In the genomic region with DNA sequence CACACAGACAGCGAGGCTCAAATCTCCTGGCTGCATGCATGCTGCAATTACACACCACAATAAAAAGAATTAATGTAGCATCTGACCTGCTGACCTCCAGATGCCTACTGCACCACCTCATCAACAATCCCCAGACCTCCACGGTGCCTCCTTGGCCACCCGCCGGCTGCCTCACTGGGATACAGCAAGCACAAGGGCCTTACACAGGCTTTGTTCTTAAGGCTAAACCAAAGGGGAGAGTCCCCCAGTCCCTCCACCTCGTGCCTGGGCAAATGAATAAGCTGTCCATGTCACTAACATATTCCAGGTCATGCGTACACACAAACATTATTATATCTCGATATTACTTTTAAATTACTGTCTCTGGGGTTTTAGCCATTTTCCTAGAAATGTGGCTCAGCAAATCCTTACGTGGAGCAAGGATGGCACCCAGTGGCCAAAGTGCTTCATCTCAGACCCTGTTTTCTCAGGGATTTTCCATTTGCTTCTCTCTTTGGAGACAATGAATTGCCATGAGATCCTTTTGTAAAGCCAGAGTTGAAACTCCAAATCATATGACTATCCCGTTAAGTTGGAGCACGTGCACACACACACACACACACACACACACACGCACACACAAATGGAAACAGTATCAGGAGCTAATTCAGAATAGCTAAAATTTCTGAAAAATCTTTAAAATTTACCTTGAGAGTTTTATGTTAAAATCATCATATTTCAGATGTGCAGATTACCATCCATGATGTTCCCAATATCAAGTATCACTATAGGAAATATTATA, we compare ENCODE assay signal across 8 cellular contexts.
DNase-seq lines count a peak whose midpoint lies in the region; ATAC-seq, FAIRE-seq and TF ChIP-seq lines count a peak whose summit lies in the region.

No MANE protein-coding gene starts in this region.

- dilution Hi-C loops in keratinocyte (cut with MboI; ENCODE audit: extremely low pct_ligation_motif_present, low sequenced_read_pairs) = no loop called here

- no peaks in the 10 kb centered on the region for H3K9me1 ChIP-seq in keratinocyte (ENCODE audit: control insufficient read depth, extremely low read depth, insufficient read depth, low read length)

- H3K4me1 Mint-ChIP-seq in T-helper 2 cell treated with Interferon-gamma antibody and Interleukin-4, amounts not matched to agents 5 μg/mL and 100 μg/mL, for 36 hours (ENCODE audit: low read depth) = peaks cover 6% of the 10 kb centered on the region

- H3K36me3 ChIP-seq in keratinocyte (ENCODE audit: control insufficient read depth in 2 of 2, extremely low read depth in 1 of 2, insufficient read depth in 2 of 2, low read length in 2 of 2) = no peaks in the 10 kb centered on the region

- H3K4me3 ChIP-seq in astrocyte of the cerebellum (ENCODE audit: low read depth, low read length) (no peak overlapping the region), keratinocyte (ENCODE audit: control insufficient read depth in 2 of 3, extremely low read depth in 1 of 3, insufficient read depth in 2 of 3, low read depth in 1 of 3, low read length in 3 of 3) (no peak overlapping the region)

- FAIRE-seq in keratinocyte (lab: Jason Lieb, UNC) (no peak), urothelium cell line (lab: Jason Lieb, UNC) (no peak)

- H3K27me3 Mint-ChIP-seq in T-helper 2 cell treated with Interferon-gamma antibody and Interleukin-4, amounts not matched to agents 5 μg/mL and 100 μg/mL, for 36 hours (ENCODE audit: low read depth) = peaks cover 42% of the 10 kb centered on the region

- no peak overlapping the region for H2AFZ ChIP-seq in keratinocyte (ENCODE audit: control insufficient read depth, low read length)

- H3K36me3 Mint-ChIP-seq in T-helper 2 cell treated with Interferon-gamma antibody and Interleukin-4, amounts not matched to agents 5 μg/mL and 100 μg/mL, for 36 hours (ENCODE audit: low read depth) = no peaks in the 10 kb centered on the region

- in situ Hi-C loops in astrocyte of the cerebellum (cut with HindIII; ENCODE audit: low sequenced_read_pairs) = loop anchor here (25.0 kb wide), 1 partner anchor 596 kb away; no protein-coding TSS in a partner anchor

- H3K27ac ChIP-seq in keratinocyte (ENCODE audit: control insufficient read depth, insufficient read depth, low read length) = no peak overlapping the region

- H3K27ac Mint-ChIP-seq in T-helper 2 cell treated with Interferon-gamma antibody and Interleukin-4, amounts not matched to agents 5 μg/mL and 100 μg/mL, for 36 hours = no peak overlapping the region

- no peaks in the 10 kb centered on the region for H3K9me3 ChIP-seq in keratinocyte (ENCODE audit: control insufficient read depth, low read depth, low read length)

- peaks cover 3% of the 10 kb centered on the region for H3K27me3 ChIP-seq in keratinocyte (ENCODE audit: control insufficient read depth, extremely low read depth, insufficient read depth, low read length)

- DNase-seq in EH (ENCODE audit: low read depth) (peak; percentile 44), NCI-H1694 treated with DMSO at 0.1 percent for 48 hours (lab: John Stamatoyannopoulos, UW) (peak; percentile 83), astrocyte of the cerebellum (ENCODE audit: low read depth) (peak; percentile 29), keratinocyte (ENCODE audit: low read depth, low spot score) (no peak), urothelium cell line (ENCODE audit: low spot score) (peak; percentile 51)
- DNase-seq in stimulated activated CD4-positive, alpha-beta T cell treated with anti-CD3 and anti-CD28 coated beads, Interleukin-15, amount 100 ng/mL, for 24 hours = no peak
- no peak for DNase-seq in T-helper 2 cell treated with Interferon-gamma antibody and Interleukin-4, amounts not matched to agents 5 μg/mL and 100 μg/mL, for 36 hours (ENCODE audit: low spot score)

- H3K4me1 ChIP-seq in keratinocyte (ENCODE audit: control insufficient read depth, extremely low read depth, insufficient read depth, low read length) = no peaks in the 10 kb centered on the region

- no peak overlapping the region for H3K9ac ChIP-seq in keratinocyte (ENCODE audit: control insufficient read depth, extremely low read depth, insufficient read depth, low read length)

- H3K79me2 ChIP-seq in keratinocyte (ENCODE audit: control insufficient read depth, insufficient read depth, low read length) = no peaks in the 10 kb centered on the region

- H4K20me1 ChIP-seq in keratinocyte (ENCODE audit: control insufficient read depth, extremely low read depth, insufficient read depth, low read length) = no peaks in the 10 kb centered on the region

- ATAC-seq in GM18858 (IDR thresholded peaks at IDR 0.05; ENCODE audit: unreplicated experiment) = no peak

- H3K9me3 Mint-ChIP-seq in T-helper 2 cell treated with Interferon-gamma antibody and Interleukin-4, amounts not matched to agents 5 μg/mL and 100 μg/mL, for 36 hours = no peaks in the 10 kb centered on the region

- H3K4me3 Mint-ChIP-seq in T-helper 2 cell treated with Interferon-gamma antibody and Interleukin-4, amounts not matched to agents 5 μg/mL and 100 μg/mL, for 36 hours = no peak overlapping the region

- TF ChIP-seq CTCF in astrocyte of the cerebellum (IDR thresholded peaks at IDR 0.05; ENCODE audit: low read depth, low read length, missing control alignments) (peak; percentile 67), keratinocyte (optimal IDR thresholded peaks at IDR 0.05 in 1 of 3, IDR thresholded peaks at IDR 0.05 in 1 of 3, conservative IDR thresholded peaks at IDR 0.05 in 1 of 3; ENCODE audit: extremely low read depth in 1 of 3, insufficient read depth in 2 of 3, low read length in 3 of 3) (peak; percentile 31 to 63 (median 48))

- no peak overlapping the region for H3K4me2 ChIP-seq in keratinocyte (ENCODE audit: control insufficient read depth, extremely low read depth, insufficient read depth, low read depth, low read length)

Comparison
In these comparisons a context has a peak if more than half of its experiments do, and no peak if none do; other contexts are left out.
1. DNase-seq: peak in EH (single experiment), NCI-H1694 treated with DMSO at 0.1 percent for 48 hours (single experiment), astrocyte of the cerebellum (single experiment) and urothelium cell line (single experiment); none in keratinocyte (single experiment), stimulated activated CD4-positive, alpha-beta T cell treated with anti-CD3 and anti-CD28 coated beads, Interleukin-15, amount 100 ng/mL, for 24 hours (single experiment) and T-helper 2 cell treated with Interferon-gamma antibody and Interleukin-4, amounts not matched to agents 5 μg/mL and 100 μg/mL, for 36 hours (single experiment).